In the genomic region with DNA sequence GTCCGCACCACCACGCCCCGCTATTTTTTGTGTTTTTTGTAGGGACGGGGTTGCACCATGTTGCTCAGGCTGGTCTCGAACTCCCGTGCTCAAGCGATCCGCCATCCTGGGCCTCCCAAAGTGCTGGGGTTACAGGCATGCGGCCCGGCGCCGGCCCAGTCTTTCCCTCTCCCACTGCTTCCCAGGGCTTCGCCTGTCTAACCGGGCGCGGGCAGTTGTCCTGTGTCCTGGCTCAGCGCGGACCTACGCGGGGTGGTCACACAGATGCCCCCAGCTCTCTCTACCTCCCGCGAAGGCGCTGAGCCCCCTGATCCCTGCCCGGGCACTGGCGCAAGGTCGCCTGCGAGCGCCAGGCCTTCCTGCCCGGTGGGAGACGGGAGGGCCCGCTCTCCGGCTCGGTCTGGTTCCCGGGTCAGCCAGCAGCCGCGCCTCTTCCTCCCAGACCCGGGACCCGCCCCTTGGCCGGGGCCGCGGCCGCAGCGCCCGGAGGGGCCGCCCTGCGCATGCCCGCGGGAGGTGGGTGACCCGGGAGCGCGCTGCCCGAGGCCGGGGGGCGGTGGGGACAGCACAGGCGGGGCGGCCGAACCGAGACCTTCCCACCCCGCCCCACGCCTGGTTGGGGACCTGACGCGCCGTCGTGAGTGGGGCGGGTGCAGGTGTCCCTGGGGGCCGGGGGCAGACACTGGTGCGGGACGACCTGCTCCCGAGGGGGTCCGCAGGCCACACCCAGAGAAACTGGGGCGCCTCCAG, we compare ENCODE assay signal across 10 cellular contexts. TPM values are rescaled to one million over a fixed set of nuclear protein-coding genes. Genes with fewer than 3 reads are reported as not detected.
DNase-seq lines count a peak whose midpoint lies in the region; ATAC-seq and TF ChIP-seq lines count a peak whose summit lies in the region.
"Not testable (repeated sequence)": the region's sequence is repeated elsewhere in the genome, so short reads cannot be mapped to it uniquely, and the experiment has no call there.
"Had no signal": no experiment of that assay in that cellular context is flagged by ENCODE, and none has a peak within 500 bp of the region (broad histone marks: within the 10 kb centered on the region; RNA-seq: fewer than 3 reads in every experiment).

No MANE protein-coding gene starts in this region.

- not testable (repeated sequence) for H3K36me3 ChIP-seq in MG63; ascending aorta; aorta (ENCODE audit: control insufficient read depth in 1 of 2, insufficient read depth in 2 of 2, low read length in 1 of 2)

- not testable (repeated sequence) for H3K27me3 ChIP-seq in MG63; ascending aorta; aorta (ENCODE audit: control insufficient read depth in 1 of 2, insufficient read depth in 2 of 2, low read length in 1 of 2)

- H3K27ac Mint-ChIP-seq in nephron progenitor cell, result not testable (repeated sequence)

- not testable (repeated sequence) for H3K4me3 ChIP-seq in MG63; aorta (ENCODE audit: low read length in 2 of 2)
- H3K4me3 ChIP-seq in ascending aorta (peak overlapping the region; percentile 39 to 62), skin epidermis (peak overlapping the region in 6 of 7 experiments; percentile 22 to 42 (median 26))

- 2 to 8% methylated on average over 9 to 37 of the region's 71 CpGs for WGBS in aorta, 2 donors

- ATAC-seq in GM19372 (IDR thresholded peaks at IDR 0.05; ENCODE audit: low read depth, unreplicated experiment) (peak; percentile 67), esophagus mucosa (peak; percentile 53), left lobe of liver (peak; percentile 88), aorta (ENCODE audit: low FRiP score) (peak; percentile 92)

- H3K4me3 Mint-ChIP-seq in nephron progenitor cell, result not testable (repeated sequence)

- not testable (repeated sequence) for H3K9me3 Mint-ChIP-seq in nephron progenitor cell

- H3K4me1 Mint-ChIP-seq in nephron progenitor cell, result not testable (repeated sequence)

- intact Hi-C loops in ascending aorta (cut with DNase I); aorta (cut with DNase I): not testable (repeated sequence)

- DNase-seq in MG63 (peak; percentile 38), nephron progenitor cell (peak; percentile 56), aorta (peak in 1 of 2 donors; percentile 76)
- not testable (repeated sequence) for DNase-seq in ascending aorta (ENCODE audit: low spot score in 2 of 2); left lobe of liver (ENCODE audit: low spot score)

- not testable (repeated sequence) for H3K4me1 ChIP-seq in ascending aorta; aorta (ENCODE audit: control insufficient read depth in 1 of 2, insufficient read depth in 2 of 2, low read length in 2 of 2)

- H3K9me3 ChIP-seq in MG63; ascending aorta; aorta (ENCODE audit: control insufficient read depth, low read length): not testable (repeated sequence)

- not testable (repeated sequence) for TF ChIP-seq CTCF in ascending aorta (IDR thresholded peaks at IDR 0.05); nephron progenitor cell (IDR thresholded peaks at IDR 0.05)

- H3K27me3 Mint-ChIP-seq in nephron progenitor cell (ENCODE audit: low read depth, poor library complexity), result not testable (repeated sequence)

- H3K36me3 Mint-ChIP-seq in nephron progenitor cell (ENCODE audit: low read depth), result not testable (repeated sequence)

- H3K27ac ChIP-seq in ascending aorta, result peak overlapping the region; percentile 40 to 80
- H3K27ac ChIP-seq in skin epidermis, result peak overlapping the region in 5 of 21 experiments; percentile 32 to 71 (median 57)
- not testable (repeated sequence) for H3K27ac ChIP-seq in aorta (ENCODE audit: low read depth in 1 of 2, low read length in 2 of 2)

RNA-seq across cellular contexts. Expression of gene CLEC18C, which starts 14.4 kb away (rescaled TPM):
- total RNA-seq in MG63 (2014; rRNA removed; shearing (Covaris generic); ENCODE audit: low replicate concordance), result 0.16 TPM in 1 of 2 replicates, not detected in the other
- total RNA-seq in ascending aorta (not detected), esophagus mucosa (0.44 TPM), left lobe of liver (0.40 TPM), aorta (1 to 10 TPM; 1.1 to 1.3 TPM)
- under 1 TPM; 0.08 to 0.88 TPM for polyA plus RNA-seq in aorta
- total RNA-seq: SJSA1 had no signal
- polyA plus RNA-seq: immature natural killer cell had no signal
